Comparison of ENCODE assay signal across 9 cellular contexts in genomic region chr5:131289738-131290137, GRCh38. TPM values are rescaled to one million over a fixed set of nuclear protein-coding genes. Genes with fewer than 3 reads are reported as not detected.
DNase-seq lines count a peak whose midpoint lies in the region; ATAC-seq, FAIRE-seq and TF ChIP-seq lines count a peak whose summit lies in the region.
"Had no signal": no experiment of that assay in that cellular context is flagged by ENCODE, and none has a peak within 500 bp of the region (broad histone marks: within the 10 kb centered on the region; RNA-seq: fewer than 3 reads in every experiment).

No MANE protein-coding gene starts in this region.

- no peak for DNase-seq in activated CD4-positive, alpha-beta T cell treated with anti-CD3 and anti-CD28 coated beads, Interleukin-2, amount 10 ng/mL, durations not matched to agents 7 days and 5 days
- no peak for DNase-seq in activated CD4-positive, alpha-beta T cell treated with anti-CD3 and anti-CD28 coated beads, Interleukin-2, amount 50 U/mL, for 4 hours
- DNase-seq in WTC11 (ENCODE audit: low spot score) (no peak), germinal center (ENCODE audit: low spot score) (no peak), GM19238 (ENCODE audit: insufficient read length, low spot score) (no peak), kidney (no peak)
- DNase-seq: NCI-H1105 had no signal

- POLR2A ChIA-PET in activated CD4-positive, alpha-beta T cell treated with anti-CD3 and anti-CD28 coated beads, Interleukin-2, amount 10 ng/mL, durations not matched to agents 7 days and 5 days (lab: Charles Lee): interaction anchor here (0.6 to 1.4 kb wide), 6 partner anchors 8 to 137 kb away, joined by 3 to 8 read pairs (median 4); partner anchors contain the start of gene CDC42SE2
- POLR2A ChIA-PET in WTC11 (lab: Charles Lee): no interaction called here

- H3K36me3 Mint-ChIP-seq in activated CD4-positive, alpha-beta T cell treated with anti-CD3 and anti-CD28 coated beads, Interleukin-2, amount 10 ng/mL, durations not matched to agents 7 days and 5 days (ENCODE audit: low read depth): peaks cover 60% of the 10 kb centered on the region
- no peaks in the 10 kb centered on the region for H3K36me3 Mint-ChIP-seq in WTC11
- peaks cover 16% of the 10 kb centered on the region for H3K36me3 Mint-ChIP-seq in stimulated activated memory B cell treated with anti-CD40 and anti-IgM and Interleukin-4, amounts not matched to agents 10 μg/mL and 1 μg/mL and 100 μg/mL, for 72 hours

- intact Hi-C loops in kidney (cut with DNase I): no loop called here

- no peaks in the 10 kb centered on the region for H3K4me1 ChIP-seq in kidney (ENCODE audit: control insufficient read depth in 1 of 2, insufficient read depth in 1 of 2, low read depth in 1 of 2, low read length in 2 of 2)

- H3K27ac Mint-ChIP-seq in activated CD4-positive, alpha-beta T cell treated with anti-CD3 and anti-CD28 coated beads, Interleukin-2, amount 10 ng/mL, durations not matched to agents 7 days and 5 days: peak overlapping the region; percentile 93
- H3K27ac Mint-ChIP-seq in WTC11: no peak overlapping the region
- peak overlapping the region; percentile 88 for H3K27ac Mint-ChIP-seq in stimulated activated memory B cell treated with anti-CD40 and anti-IgM and Interleukin-4, amounts not matched to agents 10 μg/mL and 1 μg/mL and 100 μg/mL, for 72 hours

- FAIRE-seq in kidney (lab: Jason Lieb, UNC): no peak

- no peaks in the 10 kb centered on the region for H3K36me3 ChIP-seq in kidney (ENCODE audit: control insufficient read depth in 1 of 2, insufficient read depth in 2 of 2, low read length in 2 of 2)

- no peaks in the 10 kb centered on the region for H3K9me3 ChIP-seq in kidney (ENCODE audit: control insufficient read depth in 1 of 2, low read length in 2 of 2)

- H3K27me3 Mint-ChIP-seq in activated CD4-positive, alpha-beta T cell treated with anti-CD3 and anti-CD28 coated beads, Interleukin-2, amount 10 ng/mL, durations not matched to agents 7 days and 5 days: no peaks in the 10 kb centered on the region
- H3K27me3 Mint-ChIP-seq in WTC11 (ENCODE audit: low read depth): no peaks in the 10 kb centered on the region
- H3K27me3 Mint-ChIP-seq in stimulated activated memory B cell treated with anti-CD40 and anti-IgM and Interleukin-4, amounts not matched to agents 10 μg/mL and 1 μg/mL and 100 μg/mL, for 72 hours: no peaks in the 10 kb centered on the region

- no peak overlapping the region for H3K27ac ChIP-seq in kidney (ENCODE audit: low read depth in 2 of 2, low read length in 2 of 2)

- peak; percentile 65 for ATAC-seq in HG02610 (IDR thresholded peaks at IDR 0.05; ENCODE audit: unreplicated experiment)
- no peak for ATAC-seq in WTC11
- ATAC-seq in stimulated activated memory B cell treated with anti-CD40 and anti-IgM and Interleukin-4, amounts not matched to agents 10 μg/mL and 1 μg/mL and 100 μg/mL, for 72 hours: peak; percentile 84

- H3K9me3 Mint-ChIP-seq in activated CD4-positive, alpha-beta T cell treated with anti-CD3 and anti-CD28 coated beads, Interleukin-2, amount 10 ng/mL, durations not matched to agents 7 days and 5 days: no peaks in the 10 kb centered on the region
- H3K9me3 Mint-ChIP-seq in WTC11: no peaks in the 10 kb centered on the region
- no peaks in the 10 kb centered on the region for H3K9me3 Mint-ChIP-seq in stimulated activated memory B cell treated with anti-CD40 and anti-IgM and Interleukin-4, amounts not matched to agents 10 μg/mL and 1 μg/mL and 100 μg/mL, for 72 hours

- no peak overlapping the region for H3K9ac ChIP-seq in kidney (ENCODE audit: low read length in 2 of 2)

- peak overlapping the region; percentile 80 for H3K4me3 Mint-ChIP-seq in activated CD4-positive, alpha-beta T cell treated with anti-CD3 and anti-CD28 coated beads, Interleukin-2, amount 10 ng/mL, durations not matched to agents 7 days and 5 days
- no peak overlapping the region for H3K4me3 Mint-ChIP-seq in WTC11
- H3K4me3 Mint-ChIP-seq in stimulated activated memory B cell treated with anti-CD40 and anti-IgM and Interleukin-4, amounts not matched to agents 10 μg/mL and 1 μg/mL and 100 μg/mL, for 72 hours: peak overlapping the region; percentile 43

- TF ChIP-seq CTCF in WTC11 (IDR thresholded peaks at IDR 0.05) (no peak), kidney (IDR thresholded peaks at IDR 0.05; ENCODE audit: borderline replicate concordance, extremely low read depth, insufficient read depth) (no peak)

- peaks cover 76% of the 10 kb centered on the region for H3K4me1 Mint-ChIP-seq in activated CD4-positive, alpha-beta T cell treated with anti-CD3 and anti-CD28 coated beads, Interleukin-2, amount 10 ng/mL, durations not matched to agents 7 days and 5 days
- no peaks in the 10 kb centered on the region for H3K4me1 Mint-ChIP-seq in WTC11
- H3K4me1 Mint-ChIP-seq in stimulated activated memory B cell treated with anti-CD40 and anti-IgM and Interleukin-4, amounts not matched to agents 10 μg/mL and 1 μg/mL and 100 μg/mL, for 72 hours: peaks cover 48% of the 10 kb centered on the region

- CTCF ChIA-PET in activated CD4-positive, alpha-beta T cell treated with anti-CD3 and anti-CD28 coated beads, Interleukin-2, amount 10 ng/mL, durations not matched to agents 7 days and 5 days (lab: Charles Lee): interaction anchor here (0.6 to 1.5 kb wide), 7 partner anchors 9 to 1518 kb away, joined by 3 to 5 read pairs (median 3); no protein-coding TSS in a partner anchor
- CTCF ChIA-PET in WTC11 (lab: Charles Lee): no interaction called here

- H3K4me3 ChIP-seq in kidney (ENCODE audit: low read length in 2 of 2): no peak overlapping the region

TF ChIP-seq in WTC11, 78 proteins besides CTCF, POLR2A, EP300 and RAD21:
- no peak for TF ChIP-seq E2F1 (CRISPR knock-in tag; IDR thresholded peaks at IDR 0.05)
- TF ChIP-seq ZNF121 (CRISPR knock-in tag; IDR thresholded peaks at IDR 0.05): 0 out of 2 replicates have a peak, but pooled peaks have one; percentile 27
- no peak for TF ChIP-seq TP53 (CRISPR knock-in tag; IDR thresholded peaks at IDR 0.05)

RNA-seq across cellular contexts. Expression of gene CDC42SE2, which starts 25.9 kb away (rescaled TPM):
- total RNA-seq in activated CD4-positive, alpha-beta T cell treated with anti-CD3 and anti-CD28 coated beads, Interleukin-2, amount 10 ng/mL, durations not matched to agents 7 days and 5 days: 100 to 1,000 TPM; 145 TPM
- total RNA-seq in WTC11 (2021) (21.2 to 22.5 TPM (median 21.7 TPM) in 3 replicates), kidney (90.7 TPM)
- 24.8 TPM for polyA plus RNA-seq in kidney (ENCODE audit: insufficient read depth, low read depth, low replicate concordance)
